In the genomic region with DNA sequence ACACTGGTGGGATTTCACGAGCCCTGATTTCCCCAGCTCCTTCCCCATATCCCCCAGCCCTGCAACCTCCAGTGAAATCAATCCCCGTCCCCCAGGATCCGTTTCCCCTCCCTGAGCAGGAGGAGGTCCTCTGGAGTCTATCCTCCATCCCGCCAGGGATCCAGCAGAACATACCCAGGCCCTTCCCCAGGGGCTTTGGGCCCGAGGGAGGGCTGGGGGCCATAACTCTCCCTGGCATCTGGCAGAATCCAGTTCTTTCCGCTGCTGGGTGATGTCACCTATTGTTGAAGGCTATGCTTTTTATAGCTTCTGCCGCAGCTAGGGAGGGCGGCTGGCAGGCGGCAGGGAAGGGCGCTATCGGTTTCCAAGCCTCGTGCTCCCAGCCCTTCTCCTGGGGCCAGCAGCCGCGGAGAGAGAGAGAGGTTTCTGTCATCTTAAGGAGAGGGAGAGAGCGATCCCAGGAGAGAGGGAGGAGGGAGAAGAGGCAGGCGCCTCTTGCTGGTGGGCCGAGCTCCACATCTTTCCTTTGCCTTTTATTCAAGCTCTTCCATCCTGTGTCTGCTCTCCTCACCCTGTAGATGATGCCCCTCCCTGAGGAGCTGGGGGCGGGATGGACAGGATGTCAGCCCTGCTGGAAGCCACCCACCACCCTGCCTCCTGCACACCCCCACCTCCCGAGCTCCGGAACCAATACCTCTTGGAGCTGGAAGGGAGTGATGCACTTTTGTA, we compare ENCODE assay signal across 8 cellular contexts.
A peak's percentile ranks its signal among the peaks of the same experiment; 100 is the strongest.
DNase-seq lines count a peak whose midpoint lies in the region; ATAC-seq and TF ChIP-seq lines count a peak whose summit lies in the region.

No MANE protein-coding gene starts in this region.

- no peaks in the 10 kb centered on the region for H3K79me2 ChIP-seq in MM.1S (ENCODE audit: low read length)

- H3K27me3 ChIP-seq in colonic mucosa: no peaks in the 10 kb centered on the region
- H3K27me3 ChIP-seq in MM.1S (replicated peaks; ENCODE audit: insufficient read depth, low read length): peaks cover 4% of the 10 kb centered on the region; the same call in 1 of the 2 replicates

- TF ChIP-seq CTCF in colonic mucosa (IDR thresholded peaks at IDR 0.05) (no peak), mesothelial cell of epicardium (IDR thresholded peaks at IDR 0.05; ENCODE audit: unreplicated experiment) (no peak), MM.1S (IDR thresholded peaks at IDR 0.05; ENCODE audit: low read length) (no peak)

- H3K36me3 ChIP-seq in colonic mucosa: no peaks in the 10 kb centered on the region
- no peaks in the 10 kb centered on the region for H3K36me3 ChIP-seq in MM.1S (replicated peaks; ENCODE audit: insufficient read depth, low read length)

- H3K9me3 ChIP-seq in colonic mucosa (no peaks in the 10 kb centered on the region), MM.1S (replicated peaks; ENCODE audit: insufficient read depth, low read length) (no peaks in the 10 kb centered on the region)

- H3F3A ChIP-seq in MM.1S (ENCODE audit: insufficient read depth, low read length): no peaks in the 10 kb centered on the region

- H2AFZ ChIP-seq in MM.1S (ENCODE audit: low read length): no peak overlapping the region

- H3K4me2 ChIP-seq in MM.1S (ENCODE audit: low read depth, low read length): no peak overlapping the region

- ATAC-seq in HG02852 (IDR thresholded peaks at IDR 0.05; ENCODE audit: unreplicated experiment): no peak
- no peak for ATAC-seq in activated T-cell treated with anti-CD3 and anti-CD28 coated beads, Interleukin-2, amount 50 U/mL, for 72 hours (replicated peaks in 1 of 2)

- no peaks in the 10 kb centered on the region for H3K36me3 Mint-ChIP-seq in mesothelial cell of epicardium
- H3K36me3 Mint-ChIP-seq in activated T-cell treated with anti-CD3 and anti-CD28 coated beads, Interleukin-2, amount 50 U/mL, for 72 hours (ENCODE audit: insufficient read depth in 2 of 2): no peaks in the 10 kb centered on the region

- H3K9ac ChIP-seq in colonic mucosa (ENCODE audit: low read depth in 2 of 2, low read length in 2 of 2) (no peak overlapping the region), MM.1S (ENCODE audit: low read length) (no peak overlapping the region)

- intact Hi-C loops in colonic mucosa (cut with DNase I): no loop called here

- H3K4me3 ChIP-seq in colonic mucosa: no peak overlapping the region
- no peak overlapping the region for H3K4me3 ChIP-seq in MM.1S (ENCODE audit: low read length)

- H3K9me2 ChIP-seq in MM.1S (replicated peaks; ENCODE audit: insufficient read depth, low read length): no peaks in the 10 kb centered on the region

- peak overlapping the region; percentile 94 for H3K27ac Mint-ChIP-seq in mesothelial cell of epicardium
- H3K27ac Mint-ChIP-seq in activated T-cell treated with anti-CD3 and anti-CD28 coated beads, Interleukin-2, amount 50 U/mL, for 72 hours: no peak overlapping the region

- H3K4me1 ChIP-seq in colonic mucosa (no peaks in the 10 kb centered on the region), MM.1S (ENCODE audit: low read length) (no peaks in the 10 kb centered on the region)

- H4K20me1 ChIP-seq in MM.1S (ENCODE audit: insufficient read depth, low read length): no peaks in the 10 kb centered on the region

- H3K4me1 Mint-ChIP-seq in mesothelial cell of epicardium: peaks cover 23% of the 10 kb centered on the region
- no peaks in the 10 kb centered on the region for H3K4me1 Mint-ChIP-seq in activated T-cell treated with anti-CD3 and anti-CD28 coated beads, Interleukin-2, amount 50 U/mL, for 72 hours (ENCODE audit: low read depth)

- H3K4me3 Mint-ChIP-seq in mesothelial cell of epicardium: peak overlapping the region; percentile 48
- no peak overlapping the region for H3K4me3 Mint-ChIP-seq in activated T-cell treated with anti-CD3 and anti-CD28 coated beads, Interleukin-2, amount 50 U/mL, for 72 hours

- no peaks in the 10 kb centered on the region for H3K9me3 Mint-ChIP-seq in mesothelial cell of epicardium
- H3K9me3 Mint-ChIP-seq in activated T-cell treated with anti-CD3 and anti-CD28 coated beads, Interleukin-2, amount 50 U/mL, for 72 hours: no peaks in the 10 kb centered on the region

- H3K27ac ChIP-seq in colonic mucosa (no peak overlapping the region), MM.1S (ENCODE audit: low read length) (no peak overlapping the region)

- H3K27me3 Mint-ChIP-seq in mesothelial cell of epicardium (ENCODE audit: low read depth): no peaks in the 10 kb centered on the region
- H3K27me3 Mint-ChIP-seq in activated T-cell treated with anti-CD3 and anti-CD28 coated beads, Interleukin-2, amount 50 U/mL, for 72 hours (ENCODE audit: low read depth): peaks cover 4% of the 10 kb centered on the region

- DNase-seq in AG20443 (ENCODE audit: low spot score): peak; percentile 78
- peak; percentile 16 for DNase-seq in NCI-H2081 treated with DMSO at 0.1 percent for 48 hours (lab: John Stamatoyannopoulos, UW)
- DNase-seq in colonic mucosa: peak; percentile 26
- peak in 1 of 2 experiments; percentile 61 for DNase-seq in mesothelial cell of epicardium (ENCODE audit: low spot score in 2 of 2, unreplicated experiment in 2 of 2)
- no peak for DNase-seq in MM.1S
- no peak for DNase-seq in activated T-cell treated with anti-CD3 and anti-CD28 coated beads, Interleukin-2, amount 50 U/mL, for 72 hours
- no peak for DNase-seq in HuH-7.5 (ENCODE audit: low spot score)

Comparison
In these comparisons a context has a peak if more than half of its experiments do, and no peak if none do; other contexts are left out.
1. DNase-seq: peak in AG20443 (single experiment), NCI-H2081 treated with DMSO at 0.1 percent for 48 hours (single experiment) and colonic mucosa (single experiment); none in MM.1S (single experiment), activated T-cell treated with anti-CD3 and anti-CD28 coated beads, Interleukin-2, amount 50 U/mL, for 72 hours (0 of 2) and HuH-7.5 (single experiment).